In the genomic region with DNA sequence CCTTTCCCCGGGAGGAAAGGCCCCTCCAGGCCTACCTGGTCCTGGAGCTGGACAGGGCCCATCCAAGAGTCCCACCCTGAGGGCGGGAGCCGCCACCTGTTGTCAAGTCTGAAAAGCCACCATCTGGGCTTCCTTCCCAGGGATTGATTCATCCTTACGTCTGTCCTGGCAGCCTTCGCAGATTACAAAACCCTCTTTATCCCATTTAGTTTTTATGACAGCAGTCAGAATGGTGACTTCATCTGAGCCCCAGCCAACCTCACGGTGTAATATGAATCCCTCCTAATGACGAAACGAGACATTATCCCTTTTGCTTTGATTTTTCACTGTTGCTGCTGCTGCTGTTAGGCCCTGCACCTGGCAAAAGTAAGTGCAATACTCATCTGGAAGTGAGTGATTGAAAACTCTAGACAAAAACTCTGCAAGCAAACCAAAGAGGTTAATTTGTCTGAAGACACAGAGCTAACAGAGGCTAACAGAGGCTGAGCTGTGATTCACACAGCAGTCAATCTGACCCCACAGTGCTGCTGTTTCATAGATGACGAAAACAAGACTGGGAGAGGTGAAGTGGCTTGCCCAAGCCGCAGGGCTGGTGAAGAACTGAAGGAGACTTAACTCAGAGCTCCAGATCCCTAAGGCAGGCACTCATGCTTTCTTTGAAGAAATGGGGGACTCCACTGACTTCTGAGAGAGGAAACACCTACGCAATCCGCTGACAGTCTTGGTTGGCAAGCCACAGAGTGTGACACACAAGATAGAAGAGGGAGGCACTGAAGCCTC, we compare ENCODE assay signal across 9 cellular contexts. TPM values are rescaled to one million over a fixed set of nuclear protein-coding genes. Genes with fewer than 3 reads are reported as not detected.
DNase-seq lines count a peak whose midpoint lies in the region; ATAC-seq, FAIRE-seq and TF ChIP-seq lines count a peak whose summit lies in the region.
"Had no signal": no experiment of that assay in that cellular context is flagged by ENCODE, and none has a peak within 500 bp of the region (broad histone marks: within the 10 kb centered on the region; RNA-seq: fewer than 3 reads in every experiment).

No MANE protein-coding gene starts in this region.

- no peak overlapping the region for H2AFZ ChIP-seq in K562 (ENCODE audit: low read depth, low read length)

- H3K27ac Mint-ChIP-seq in mesothelial cell of epicardium = peak overlapping the region; percentile 86

- ATAC-seq in GM21515 (IDR thresholded peaks at IDR 0.05; ENCODE audit: unreplicated experiment) (peak; percentile 59), K562 (no peak)

- CTCF ChIA-PET in K562 (lab: Yijun Ruan, JAX; ENCODE audit: low intra/inter-chr PET ratio) = interaction anchor here (3.2 kb wide), 1 partner anchor 137 kb away, joined by 14 read pairs; no protein-coding TSS in a partner anchor

- no peaks in the 10 kb centered on the region for H3K4me1 ChIP-seq in K562 (replicated peaks in 1 of 2; ENCODE audit: control insufficient read depth in 2 of 2, insufficient read depth in 2 of 2, low read length in 2 of 2)
- H3K4me1 ChIP-seq in vagina = peaks cover 53% of the 10 kb centered on the region

- no peaks in the 10 kb centered on the region for H3K36me3 Mint-ChIP-seq in mesothelial cell of epicardium

- H3K36me3 ChIP-seq in K562 (ENCODE audit: control insufficient read depth, insufficient read depth, low read length) (no peaks in the 10 kb centered on the region), vagina (no peaks in the 10 kb centered on the region)

- H4K20me1 ChIP-seq in K562 (replicated peaks; ENCODE audit: control insufficient read depth, insufficient read depth, low read length) = peaks cover 7% of the 10 kb centered on the region; the same call in 1 of the 2 replicates

- DNase-seq in NCI-H2171 (lab: John Stamatoyannopoulos, UW) (peak; percentile 55), K562 (ENCODE audit: extremely low read depth in 1 of 4, low spot score in 3 of 4) (no peak), mesothelial cell of epicardium (ENCODE audit: low spot score in 2 of 2, unreplicated experiment in 2 of 2) (no peak), vagina (ENCODE audit: extremely low spot score in 2 of 2) (no peak), GM19240 (ENCODE audit: insufficient read length, low spot score) (no peak), iPS-NIHi7 (ENCODE audit: extremely low spot score) (no peak)
- DNase-seq in activated CD8-positive, alpha-beta memory T cell treated with anti-CD3 and anti-CD28 coated beads, Interleukin-2, amount 50 U/mL, for 4 hours = no peak

- H3K4me1 Mint-ChIP-seq in mesothelial cell of epicardium = peaks cover 49% of the 10 kb centered on the region

- TF ChIP-seq POLR2A in K562 (conservative IDR thresholded peaks at IDR 0.05) (no peak), vagina (IDR thresholded peaks at IDR 0.05) (no peak)

- H3K9me3 Mint-ChIP-seq in mesothelial cell of epicardium = no peaks in the 10 kb centered on the region

- no TSS peak for BruUV-seq in K562 (replicated peaks; lab: Mats Ljungman, UMichigan)

- no peak for TF ChIP-seq RAD21 in K562 (CRISPR knock-in tag; conservative IDR thresholded peaks at IDR 0.05 in 1 of 2, IDR thresholded peaks at IDR 0.05 in 1 of 2)

- no peak for TF ChIP-seq EP300 in K562 (IDR thresholded peaks at IDR 0.05; ENCODE audit: low read length)

- intact Hi-C loops in K562 (cut with micrococcal nuclease) = no loop called here
- intact Hi-C loops in vagina (cut with DNase I) = no loop called here

- H3K27me3 ChIP-seq in K562 (ENCODE audit: control insufficient read depth in 2 of 2, insufficient read depth in 2 of 2, low read length in 2 of 2) (peaks cover 8 to 31% of the 10 kb centered on the region in 2 experiments; a peak in 4 of 5 replicates), vagina (no peaks in the 10 kb centered on the region)

- H3K9ac ChIP-seq in K562 (ENCODE audit: insufficient read depth in 1 of 2, low read depth in 2 of 2, low read length in 2 of 2) = no peak overlapping the region

- H3K4me3 Mint-ChIP-seq in mesothelial cell of epicardium = no peak overlapping the region

- in situ Hi-C loops in K562 (cut with MboI) = no loop called here

- H3K9me3 ChIP-seq in K562 (replicated peaks; ENCODE audit: control insufficient read depth, insufficient read depth, low read depth, low read length) (no peaks in the 10 kb centered on the region), vagina (no peaks in the 10 kb centered on the region)

- H3K4me3 ChIP-seq in K562 (no peak overlapping the region), vagina (no peak overlapping the region)

- POLR2A ChIA-PET in K562 (lab: Yijun Ruan, JAX) = interaction anchor here (0.8 kb wide), 1 partner anchor 175 kb away, joined by 3 read pairs; no protein-coding TSS in a partner anchor

- H3K79me2 ChIP-seq in K562 (ENCODE audit: control insufficient read depth, insufficient read depth, low read length) = no peaks in the 10 kb centered on the region

- no peak overlapping the region for H3K4me2 ChIP-seq in K562 (ENCODE audit: insufficient read depth, low read length)

- no peaks in the 10 kb centered on the region for H3K27me3 Mint-ChIP-seq in mesothelial cell of epicardium (ENCODE audit: low read depth)

- 5% methylated on average over 11 of the region's 12 CpGs for WGBS in K562 (ENCODE audit: insufficient coverage, low coverage, missing lambda C conversion rate)

- no peak for FAIRE-seq in K562 (lab: Jason Lieb, UNC)
- FAIRE-seq: endometrium had no signal

- no peaks in the 10 kb centered on the region for H3K9me1 ChIP-seq in K562 (ENCODE audit: control insufficient read depth, insufficient read depth, low read length)

- H3K27ac ChIP-seq in K562 (ENCODE audit: extremely low read depth, low read depth, low read length) = no peak overlapping the region
- H3K27ac ChIP-seq in vagina = peak overlapping the region; percentile 96

- no peak for TF ChIP-seq CTCF in K562 (IDR thresholded peaks at IDR 0.05 in 2 of 3, conservative IDR thresholded peaks at IDR 0.05 in 1 of 3; ENCODE audit: insufficient read depth in 2 of 3, low read depth in 1 of 3, low read length in 3 of 3)
- TF ChIP-seq CTCF in mesothelial cell of epicardium (IDR thresholded peaks at IDR 0.05; ENCODE audit: unreplicated experiment) = no peak
- no peak for TF ChIP-seq CTCF in vagina (IDR thresholded peaks at IDR 0.05)

RNA-seq across cellular contexts. Expression of a gene that starts 30.0 kb away (rescaled TPM):
- total RNA-seq in K562 (2011; cell fraction: chromatin; rRNA removed; ENCODE audit: low replicate concordance) = not detected in 2 replicates
- not detected in 2 replicates for total RNA-seq in K562 (2011; cell fraction: nucleolus; rRNA removed)
- total RNA-seq in K562 (2011; cell fraction: nucleoplasm; rRNA removed) = not detected in 2 replicates
- total RNA-seq in K562 (2014; rRNA removed) = not detected in 2 replicates
- total RNA-seq in K562 (2014; rRNA removed; fragmentation: Illumina TruSeq; extraction: Trizol) = not detected in 2 replicates
- not detected in 2 replicates for total RNA-seq in K562 (2015; rRNA removed; fragmentation: Illumina TruSeq; extraction: Trizol)
- total RNA-seq in K562 (2021) = not detected in 2 replicates
- polyA plus RNA-seq in K562 (2011; rRNA removed) = not detected in 2 replicates
- not detected in 2 replicates for polyA plus RNA-seq in K562 (2011; cell fraction: cytosol; rRNA removed)
- polyA plus RNA-seq in K562 (2011; cell fraction: nucleus; rRNA removed) = not detected in 2 replicates
- not detected in 2 replicates for polyA plus RNA-seq in K562 (2012)
- polyA plus RNA-seq in K562 (2014; fragmentation: Illumina TruSeq; extraction: Trizol) = not detected in 2 replicates
- not detected for polyA plus RNA-seq in K562 (2014; fragmentation: Nextera tagmentation; extraction: Ambion mirVana)
- polyA plus RNA-seq in K562 (2014; rRNA removed) = not detected in 2 replicates
- polyA minus RNA-seq in K562 (2011; rRNA and poly(A)+ RNA removed) = not detected in 2 replicates
- not detected in 2 replicates for polyA minus RNA-seq in K562 (2011; cell fraction: cytosol; rRNA and poly(A)+ RNA removed)
- polyA minus RNA-seq in K562 (2011; cell fraction: nucleus; rRNA and poly(A)+ RNA removed) = not detected in 2 replicates
- total RNA-seq in mesothelial cell of epicardium = not detected in 3 replicates
- 36.6 TPM for total RNA-seq in vagina

RNA-seq across cellular contexts. Expression of a gene that starts 45.3 kb away (rescaled TPM):
- 3.2 TPM in 1 of 2 replicates, not detected in the other for total RNA-seq in K562 (2011; cell fraction: chromatin; rRNA removed; ENCODE audit: low replicate concordance)
- total RNA-seq in K562 (2011; cell fraction: nucleolus; rRNA removed) = 3.8 and 6.2 TPM in 2 replicates
- 1.9 and 3.0 TPM in 2 replicates for total RNA-seq in K562 (2011; cell fraction: nucleoplasm; rRNA removed)
- total RNA-seq in K562 (2014; rRNA removed) (14.7 and 19.1 TPM in 2 replicates), K562 (2014; rRNA removed; fragmentation: Illumina TruSeq; extraction: Trizol) (16.3 and 23.2 TPM in 2 replicates), K562 (2015; rRNA removed; fragmentation: Illumina TruSeq; extraction: Trizol) (32.5 and 36.4 TPM in 2 replicates), K562 (2021) (23.2 and 26.3 TPM in 2 replicates), mesothelial cell of epicardium (2.4 to 4.4 TPM (median 3.9 TPM) in 3 replicates), vagina (562 TPM)
- polyA plus RNA-seq in K562 (2011; rRNA removed) (1.3 and 16.7 TPM in 2 replicates), K562 (2014; fragmentation: Illumina TruSeq; extraction: Trizol) (9.8 and 12.9 TPM in 2 replicates), K562 (2014; fragmentation: Nextera tagmentation; extraction: Ambion mirVana) (10 to 100 TPM; 59.5 to 66.5 TPM), K562 (2014; rRNA removed) (26.5 and 30.1 TPM in 2 replicates)
- 2.0 and 24.3 TPM in 2 replicates for polyA plus RNA-seq in K562 (2011; cell fraction: cytosol; rRNA removed)
- polyA plus RNA-seq in K562 (2011; cell fraction: nucleus; rRNA removed) = 0.73 and 6.6 TPM in 2 replicates
- polyA plus RNA-seq in K562 (2012) = 37.2 and 68.1 TPM in 2 replicates
- polyA minus RNA-seq in K562 (2011; rRNA and poly(A)+ RNA removed) = 4.1 TPM in 1 of 2 replicates, not detected in the other
- 15.9 and 30.5 TPM in 2 replicates for polyA minus RNA-seq in K562 (2011; cell fraction: cytosol; rRNA and poly(A)+ RNA removed)
- polyA minus RNA-seq in K562 (2011; cell fraction: nucleus; rRNA and poly(A)+ RNA removed) = 4.4 and 6.5 TPM in 2 replicates

RNA-seq across cellular contexts. Expression of a gene that starts 50.3 kb away (rescaled TPM):
- total RNA-seq in K562 (2011; cell fraction: chromatin; rRNA removed; ENCODE audit: low replicate concordance) = not detected in 2 replicates
- total RNA-seq in K562 (2011; cell fraction: nucleolus; rRNA removed) = not detected in 2 replicates
- not detected in 2 replicates for total RNA-seq in K562 (2011; cell fraction: nucleoplasm; rRNA removed)
- 0.37 TPM in 1 of 2 replicates, not detected in the other for total RNA-seq in K562 (2014; rRNA removed)
- total RNA-seq in K562 (2014; rRNA removed; fragmentation: Illumina TruSeq; extraction: Trizol) = not detected in 2 replicates
- not detected in 2 replicates for total RNA-seq in K562 (2015; rRNA removed; fragmentation: Illumina TruSeq; extraction: Trizol)
- not detected in 2 replicates for total RNA-seq in K562 (2021)
- 0.45 and 0.60 TPM in 2 replicates for polyA plus RNA-seq in K562 (2011; rRNA removed)
- 0.42 and 0.83 TPM in 2 replicates for polyA plus RNA-seq in K562 (2011; cell fraction: cytosol; rRNA removed)
- polyA plus RNA-seq in K562 (2011; cell fraction: nucleus; rRNA removed) = 0.36 TPM in 1 of 2 replicates, not detected in the other
- polyA plus RNA-seq in K562 (2012) = 1.2 and 1.4 TPM in 2 replicates
- polyA plus RNA-seq in K562 (2014; fragmentation: Illumina TruSeq; extraction: Trizol) = 0.28 and 0.56 TPM in 2 replicates
- 1 to 10 TPM in 1 of 2 experiments, under 1 TPM in 1; 0.67 to 1.4 TPM for polyA plus RNA-seq in K562 (2014; fragmentation: Nextera tagmentation; extraction: Ambion mirVana)
- polyA plus RNA-seq in K562 (2014; rRNA removed) = not detected in 2 replicates
- polyA minus RNA-seq in K562 (2011; rRNA and poly(A)+ RNA removed) = 0.95 TPM in 1 of 2 replicates, not detected in the other
- polyA minus RNA-seq in K562 (2011; cell fraction: cytosol; rRNA and poly(A)+ RNA removed) = not detected in 2 replicates
- not detected in 2 replicates for polyA minus RNA-seq in K562 (2011; cell fraction: nucleus; rRNA and poly(A)+ RNA removed)
- total RNA-seq in mesothelial cell of epicardium = not detected in 3 replicates
- total RNA-seq in vagina = not detected

RNA-seq across cellular contexts. Expression of a gene that starts 55.1 kb away (rescaled TPM):
- total RNA-seq in K562 (2011; cell fraction: chromatin; rRNA removed; ENCODE audit: low replicate concordance) = 1.0 TPM in 1 of 2 replicates, not detected in the other
- total RNA-seq in K562 (2011; cell fraction: nucleolus; rRNA removed) = 0.67 and 1.4 TPM in 2 replicates
- total RNA-seq in K562 (2011; cell fraction: nucleoplasm; rRNA removed) = 0.66 TPM in 1 of 2 replicates, not detected in the other
- total RNA-seq in K562 (2014; rRNA removed) = 3.7 and 5.2 TPM in 2 replicates
- total RNA-seq in K562 (2014; rRNA removed; fragmentation: Illumina TruSeq; extraction: Trizol) = 9.5 and 11.3 TPM in 2 replicates
- total RNA-seq in K562 (2015; rRNA removed; fragmentation: Illumina TruSeq; extraction: Trizol) = 11.2 and 11.3 TPM in 2 replicates
- total RNA-seq in K562 (2021) = 5.5 and 8.1 TPM in 2 replicates
- polyA plus RNA-seq in K562 (2011; rRNA removed) = 13.9 and 14.8 TPM in 2 replicates
- polyA plus RNA-seq in K562 (2011; cell fraction: cytosol; rRNA removed) = 12.8 and 19.3 TPM in 2 replicates
- 5.9 and 6.8 TPM in 2 replicates for polyA plus RNA-seq in K562 (2011; cell fraction: nucleus; rRNA removed)
- 5.1 and 17.9 TPM in 2 replicates for polyA plus RNA-seq in K562 (2012)
- polyA plus RNA-seq in K562 (2014; fragmentation: Illumina TruSeq; extraction: Trizol) = 5.6 and 6.9 TPM in 2 replicates
- 10 to 100 TPM; 20.1 TPM for polyA plus RNA-seq in K562 (2014; fragmentation: Nextera tagmentation; extraction: Ambion mirVana)
- polyA plus RNA-seq in K562 (2014; rRNA removed) = 7.2 and 11.3 TPM in 2 replicates
- 3.0 and 4.5 TPM in 2 replicates for polyA minus RNA-seq in K562 (2011; rRNA and poly(A)+ RNA removed)
- 4.6 and 6.6 TPM in 2 replicates for polyA minus RNA-seq in K562 (2011; cell fraction: cytosol; rRNA and poly(A)+ RNA removed)
- polyA minus RNA-seq in K562 (2011; cell fraction: nucleus; rRNA and poly(A)+ RNA removed) = 2.1 and 2.8 TPM in 2 replicates
- total RNA-seq in mesothelial cell of epicardium = 7.8 to 12.7 TPM (median 10.2 TPM) in 3 replicates
- total RNA-seq in vagina = 375 TPM

RNA-seq across cellular contexts. Expression of a gene that starts 58.6 kb away (rescaled TPM):
- not detected in 2 replicates for total RNA-seq in K562 (2011; cell fraction: chromatin; rRNA removed; ENCODE audit: low replicate concordance)
- not detected in 2 replicates for total RNA-seq in K562 (2011; cell fraction: nucleolus; rRNA removed)
- not detected in 2 replicates for total RNA-seq in K562 (2011; cell fraction: nucleoplasm; rRNA removed)
- total RNA-seq in K562 (2014; rRNA removed) = not detected in 2 replicates
- not detected in 2 replicates for total RNA-seq in K562 (2014; rRNA removed; fragmentation: Illumina TruSeq; extraction: Trizol)
- total RNA-seq in K562 (2015; rRNA removed; fragmentation: Illumina TruSeq; extraction: Trizol) = 0.18 and 0.34 TPM in 2 replicates
- total RNA-seq in K562 (2021) = 0.34 TPM in 1 of 2 replicates, not detected in the other
- polyA plus RNA-seq in K562 (2011; rRNA removed) = 0.56 TPM in 1 of 2 replicates, not detected in the other
- 1.4 TPM in 1 of 2 replicates, not detected in the other for polyA plus RNA-seq in K562 (2011; cell fraction: cytosol; rRNA removed)
- polyA plus RNA-seq in K562 (2011; cell fraction: nucleus; rRNA removed) = 0.37 TPM in 1 of 2 replicates, not detected in the other
- polyA plus RNA-seq in K562 (2012) = 0.26 TPM in 1 of 2 replicates, not detected in the other
- polyA plus RNA-seq in K562 (2014; fragmentation: Illumina TruSeq; extraction: Trizol) = 0.16 TPM in 1 of 2 replicates, not detected in the other
- polyA plus RNA-seq in K562 (2014; fragmentation: Nextera tagmentation; extraction: Ambion mirVana) = under 1 TPM in 1 of 2 experiments, not detected in 1; 0.08 TPM
- polyA plus RNA-seq in K562 (2014; rRNA removed) = 0.26 and 1.7 TPM in 2 replicates
- not detected in 2 replicates for polyA minus RNA-seq in K562 (2011; rRNA and poly(A)+ RNA removed)
- not detected in 2 replicates for polyA minus RNA-seq in K562 (2011; cell fraction: cytosol; rRNA and poly(A)+ RNA removed)
- not detected in 2 replicates for polyA minus RNA-seq in K562 (2011; cell fraction: nucleus; rRNA and poly(A)+ RNA removed)
- not detected in 3 replicates for total RNA-seq in mesothelial cell of epicardium
- 9.6 TPM for total RNA-seq in vagina

Comparison
In these comparisons a context has a peak if more than half of its experiments do, and no peak if none do; other contexts are left out.
1. RNA of a gene that starts 30.0 kb away (total RNA-seq): 36.6 TPM in vagina (single experiment); not detected in K562 and not detected in mesothelial cell of epicardium; every median in the first group is over 10 times any median in the second.
2. RNA of a gene that starts 45.3 kb away (total RNA-seq): 562 TPM in vagina (single experiment); 1.9 to 36.4 TPM in K562 and 2.4 to 4.4 TPM in mesothelial cell of epicardium; every median in the first group is over 10 times any median in the second.